Comparison of ENCODE assay signal across 8 cellular contexts in the genomic region with DNA sequence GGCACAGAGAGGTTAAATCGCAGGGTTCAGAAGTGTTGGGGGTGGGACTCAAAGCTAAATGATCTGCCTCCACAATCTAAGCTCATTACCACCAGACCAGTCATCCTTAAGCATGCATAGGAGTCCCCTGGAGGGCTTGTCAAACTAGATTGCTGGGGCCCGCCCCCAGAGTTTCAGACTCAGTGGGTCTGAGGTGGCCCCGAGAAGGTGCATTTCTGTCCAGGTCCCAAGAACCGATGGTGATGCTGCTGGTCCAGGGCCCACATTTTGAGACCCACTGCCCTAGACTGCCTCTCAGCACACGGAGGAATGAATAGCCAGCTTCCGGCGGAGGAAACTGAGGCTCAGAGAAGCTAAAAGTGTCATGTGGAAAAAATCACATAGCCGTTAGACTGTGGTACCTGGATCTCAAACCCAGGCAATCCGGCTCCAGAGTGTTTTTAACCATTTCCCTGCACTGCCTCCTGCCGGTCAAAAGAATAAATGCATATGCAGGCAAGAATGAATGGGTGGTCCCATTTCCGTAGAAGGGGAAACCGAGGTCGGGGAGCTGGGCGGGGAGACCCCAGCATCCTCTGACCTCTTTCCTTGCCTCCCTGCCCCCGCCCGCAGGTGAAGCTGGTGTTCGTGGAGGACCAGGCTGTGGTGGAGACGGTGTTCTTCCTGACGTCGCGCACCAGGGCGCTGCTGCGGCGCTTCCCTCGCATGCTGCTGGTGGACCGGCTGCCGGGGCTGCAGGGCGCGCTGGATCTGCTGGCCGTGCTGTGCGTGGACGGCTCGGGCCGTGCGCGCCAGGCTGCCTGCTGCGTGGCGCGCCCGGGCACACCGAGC. TPM values are rescaled to one million over a fixed set of nuclear protein-coding genes. Genes with fewer than 3 reads are reported as not detected.
DNase-seq lines count a peak whose midpoint lies in the region; ATAC-seq and TF ChIP-seq lines count a peak whose summit lies in the region.

No MANE protein-coding gene starts in this region.

- H3K4me1 Mint-ChIP-seq in activated naive CD8-positive, alpha-beta T cell treated with anti-CD3 and anti-CD28 coated beads, Interleukin-2, amount 10 ng/mL, durations not matched to agents 7 days and 5 days, result peaks cover 8% of the 10 kb centered on the region
- peaks cover 10% of the 10 kb centered on the region for H3K4me1 Mint-ChIP-seq in activated naive CD8-positive, alpha-beta T cell treated with anti-CD3 and anti-CD28 coated beads for 36 hours

- no peaks in the 10 kb centered on the region for H3K9me2 ChIP-seq in SU-DHL-6 (replicated peaks; ENCODE audit: insufficient read depth, low read length)

- no peak overlapping the region for H3K27ac Mint-ChIP-seq in activated naive CD8-positive, alpha-beta T cell treated with anti-CD3 and anti-CD28 coated beads, Interleukin-2, amount 10 ng/mL, durations not matched to agents 7 days and 5 days
- no peak overlapping the region for H3K27ac Mint-ChIP-seq in activated naive CD8-positive, alpha-beta T cell treated with anti-CD3 and anti-CD28 coated beads for 36 hours

- POLR2A ChIA-PET in activated naive CD8-positive, alpha-beta T cell treated with anti-CD3 and anti-CD28 coated beads, Interleukin-2, amount 10 ng/mL, durations not matched to agents 7 days and 5 days (lab: Charles Lee), result interaction anchor here (1.2 kb wide), 1 partner anchor 9 kb away, joined by 3 read pairs; no protein-coding TSS in a partner anchor

- H3K9ac ChIP-seq in SU-DHL-6 (ENCODE audit: low read length), result no peak overlapping the region

- H3K4me3 Mint-ChIP-seq in activated naive CD8-positive, alpha-beta T cell treated with anti-CD3 and anti-CD28 coated beads, Interleukin-2, amount 10 ng/mL, durations not matched to agents 7 days and 5 days, result peak overlapping the region; percentile 20
- H3K4me3 Mint-ChIP-seq in activated naive CD8-positive, alpha-beta T cell treated with anti-CD3 and anti-CD28 coated beads for 36 hours, result no peak overlapping the region

- no peak overlapping the region for H2AFZ ChIP-seq in SU-DHL-6 (ENCODE audit: low read depth, low read length, severe bottlenecking)

- H3K4me1 ChIP-seq in esophagus squamous epithelium, result peaks cover 0 to 13% (median 0%) of the 10 kb centered on the region in 3 donors
- no peaks in the 10 kb centered on the region for H3K4me1 ChIP-seq in tibial artery
- no peaks in the 10 kb centered on the region for H3K4me1 ChIP-seq in prostate gland (replicated peaks)

- intact Hi-C loops in esophagus squamous epithelium (cut with DNase I) (no loop called here), tibial artery (cut with DNase I; ENCODE audit: low total_unique reads) (no loop called here), prostate gland (cut with DNase I) (no loop called here)

- TF ChIP-seq CTCF in SU-DHL-6 (IDR thresholded peaks at IDR 0.05; ENCODE audit: insufficient read depth, low read length, poor library complexity, severe bottlenecking) (peak; percentile 76), esophagus squamous epithelium (IDR thresholded peaks at IDR 0.05) (peak; percentile 12 to 53 (median 24)), tibial artery (IDR thresholded peaks at IDR 0.05) (peak; percentile 12 to 33), prostate gland (IDR thresholded peaks at IDR 0.05) (peak in 1 of 4 experiments; percentile 32)

- TF ChIP-seq POLR2A in esophagus squamous epithelium (IDR thresholded peaks at IDR 0.05) (no peak), prostate gland (IDR thresholded peaks at IDR 0.05) (no peak)

- no peaks in the 10 kb centered on the region for H4K20me1 ChIP-seq in SU-DHL-6 (ENCODE audit: low read depth, low read length)

- H3K27ac ChIP-seq in SU-DHL-6 (ENCODE audit: low read depth, low read length) (no peak overlapping the region), esophagus squamous epithelium (no peak overlapping the region), tibial artery (no peak overlapping the region), prostate gland (no peak overlapping the region)

- H3K9me3 Mint-ChIP-seq in activated naive CD8-positive, alpha-beta T cell treated with anti-CD3 and anti-CD28 coated beads, Interleukin-2, amount 10 ng/mL, durations not matched to agents 7 days and 5 days, result no peaks in the 10 kb centered on the region
- H3K9me3 Mint-ChIP-seq in activated naive CD8-positive, alpha-beta T cell treated with anti-CD3 and anti-CD28 coated beads for 36 hours, result no peaks in the 10 kb centered on the region

- no peaks in the 10 kb centered on the region for H3K9me3 ChIP-seq in SU-DHL-6 (ENCODE audit: insufficient read depth, low read length)
- H3K9me3 ChIP-seq in esophagus squamous epithelium, result no peaks in the 10 kb centered on the region
- no peaks in the 10 kb centered on the region for H3K9me3 ChIP-seq in tibial artery
- H3K9me3 ChIP-seq in prostate gland, result no peaks in the 10 kb centered on the region

- WGBS in esophagus squamous epithelium, 2 donors, result 64 to 67% methylated on average over 21 to 23 of the region's 41 CpGs
- WGBS in prostate gland, result 71% methylated on average over 38 of the region's 41 CpGs

- no peak for DNase-seq in activated naive CD8-positive, alpha-beta T cell treated with anti-CD3 and anti-CD28 coated beads, Interleukin-2, amount 10 ng/mL, durations not matched to agents 7 days and 5 days
- DNase-seq in activated naive CD8-positive, alpha-beta T cell treated with anti-CD3 and anti-CD28 coated beads for 36 hours, result no peak
- DNase-seq in esophagus squamous epithelium (lab: John Stamatoyannopoulos, UW) (no peak), tibial artery (peak in 1 of 2 donors; percentile 57), putamen (ENCODE audit: low spot score) (no peak), prostate gland (ENCODE audit: low spot score) (no peak), NCI-H1105 treated with DMSO at 0.1 percent for 48 hours (lab: John Stamatoyannopoulos, UW) (no peak)

- ATAC-seq in activated naive CD8-positive, alpha-beta T cell treated with anti-CD3 and anti-CD28 coated beads, Interleukin-2, amount 10 ng/mL, durations not matched to agents 7 days and 5 days (ENCODE audit: low read depth), result no peak

- H3K36me3 ChIP-seq in SU-DHL-6 (ENCODE audit: low read length), result no peaks in the 10 kb centered on the region
- peaks cover 0 to 18% (median 0%) of the 10 kb centered on the region in 3 donors for H3K36me3 ChIP-seq in esophagus squamous epithelium
- peaks cover 0 to 26% (median 0%) of the 10 kb centered on the region in 3 donors for H3K36me3 ChIP-seq in tibial artery
- no peaks in the 10 kb centered on the region for H3K36me3 ChIP-seq in prostate gland

- H3K36me3 Mint-ChIP-seq in activated naive CD8-positive, alpha-beta T cell treated with anti-CD3 and anti-CD28 coated beads, Interleukin-2, amount 10 ng/mL, durations not matched to agents 7 days and 5 days, result peaks cover 17% of the 10 kb centered on the region
- peaks cover 10% of the 10 kb centered on the region for H3K36me3 Mint-ChIP-seq in activated naive CD8-positive, alpha-beta T cell treated with anti-CD3 and anti-CD28 coated beads for 36 hours

- H3K27me3 Mint-ChIP-seq in activated naive CD8-positive, alpha-beta T cell treated with anti-CD3 and anti-CD28 coated beads, Interleukin-2, amount 10 ng/mL, durations not matched to agents 7 days and 5 days, result no peaks in the 10 kb centered on the region
- H3K27me3 Mint-ChIP-seq in activated naive CD8-positive, alpha-beta T cell treated with anti-CD3 and anti-CD28 coated beads for 36 hours, result peaks cover 9% of the 10 kb centered on the region

- no peaks in the 10 kb centered on the region for H3K79me2 ChIP-seq in SU-DHL-6 (ENCODE audit: insufficient read depth, low read length)

- no peak overlapping the region for H3K4me2 ChIP-seq in SU-DHL-6 (ENCODE audit: low read depth, low read length, poor library complexity, severe bottlenecking)

- H3F3A ChIP-seq in SU-DHL-6 (ENCODE audit: insufficient read depth), result no peaks in the 10 kb centered on the region

- H3K27me3 ChIP-seq in SU-DHL-6 (ENCODE audit: low read length), result no peaks in the 10 kb centered on the region
- peaks cover 0 to 4% (median 0%) of the 10 kb centered on the region in 4 donors for H3K27me3 ChIP-seq in esophagus squamous epithelium
- H3K27me3 ChIP-seq in tibial artery, result no peaks in the 10 kb centered on the region
- no peaks in the 10 kb centered on the region for H3K27me3 ChIP-seq in prostate gland (replicated peaks; ENCODE audit: insufficient read depth)

- H3K4me3 ChIP-seq in SU-DHL-6 (ENCODE audit: insufficient read depth, low read length, poor library complexity, severe bottlenecking) (no peak overlapping the region), esophagus squamous epithelium (no peak overlapping the region), tibial artery (no peak overlapping the region), prostate gland (no peak overlapping the region)

RNA-seq across cellular contexts. Expression of a gene that starts 23.8 kb away (rescaled TPM):
- 10 to 100 TPM; 10.2 to 13.3 TPM for total RNA-seq in activated naive CD8-positive, alpha-beta T cell treated with anti-CD3 and anti-CD28 coated beads, Interleukin-2, amount 10 ng/mL, durations not matched to agents 7 days and 5 days
- 1 to 10 TPM; 7.3 to 7.7 TPM for total RNA-seq in activated naive CD8-positive, alpha-beta T cell treated with anti-CD3 and anti-CD28 coated beads for 36 hours
- total RNA-seq in esophagus squamous epithelium (1 to 10 TPM; 2.0 to 4.7 (median 2.7) TPM), prostate gland (1 to 10 TPM; 4.1 to 7.2 TPM)

RNA-seq across cellular contexts. Expression of a gene that starts 24.1 kb away (rescaled TPM):
- total RNA-seq in activated naive CD8-positive, alpha-beta T cell treated with anti-CD3 and anti-CD28 coated beads, Interleukin-2, amount 10 ng/mL, durations not matched to agents 7 days and 5 days, result 100 to 1,000 TPM; 158 to 168 TPM
- total RNA-seq in activated naive CD8-positive, alpha-beta T cell treated with anti-CD3 and anti-CD28 coated beads for 36 hours, result 100 to 1,000 TPM; 147 to 165 TPM
- 10 to 100 TPM; 25.7 to 44.3 (median 31.1) TPM for total RNA-seq in esophagus squamous epithelium
- 10 to 100 TPM; 30.6 to 58.7 TPM for total RNA-seq in prostate gland
